26 cellular contexts compared by ENCODE assay signal in genomic region chr6:100614386-100614785, GRCh38.
"Had no signal": no experiment of that assay in that cellular context is flagged by ENCODE, and none has a peak within 500 bp of the region (broad histone marks: within the 10 kb centered on the region; RNA-seq: fewer than 3 reads in every experiment).

No MANE protein-coding gene starts in this region.

- H3K4me1 ChIP-seq: left ventricle myocardium inferior, neural progenitor cell, parathyroid adenoma, stomach, testis, thyroid gland, transverse colon, upper lobe of left lung, vagina had no signal

- H3K27me3 ChIP-seq: neural progenitor cell, neutrophil, stomach, testis, thyroid gland, transverse colon, upper lobe of left lung, vagina had no signal

- H3K27ac ChIP-seq: left ventricle myocardium inferior, neural progenitor cell, neutrophil, parathyroid adenoma, skin epidermis, stomach, testis, thyroid gland, transverse colon, upper lobe of left lung, vagina had no signal

- H3K9me3 ChIP-seq: left ventricle myocardium inferior, neutrophil, stomach, testis, thyroid gland, transverse colon, upper lobe of left lung, vagina had no signal

- H3K4me3 ChIP-seq: left ventricle myocardium inferior, lung, neural progenitor cell, skin epidermis, stomach, testis, thyroid gland, transverse colon, upper lobe of left lung, vagina had no signal

- DNase-seq: hypothalamus; immature natural killer cell; islet precursor cell; left ventricle myocardium inferior; mesendoderm; naive B cell; natural killer cell; nephron progenitor cell; occipital lobe; stimulated activated CD4-positive, alpha-beta T cell treated with anti-CD3 and anti-CD28 coated beads, Interleukin-12 subunit alpha, Interleukin-12 subunit beta, amount 100 ng/mL, for 4 hours; stimulated activated CD4-positive, alpha-beta T cell treated with anti-CD3 and anti-CD28 coated beads, Interleukin-15, amount 100 ng/mL, for 24 hours; stimulated activated CD4-positive, alpha-beta T cell treated with anti-CD3 and anti-CD28 coated beads, Interleukin-2, amount 100 ng/mL, for 24 hours; stimulated activated CD4-positive, alpha-beta T cell treated with anti-CD3 and anti-CD28 coated beads, Interleukin-4, amount 100 ng/mL, for 1 hour; stimulated activated naive B cell treated with anti-CD40 and anti-IgM and Interleukin-4, amounts not matched to agents 10 μg/mL and 1 μg/mL and 100 μg/mL, for 72 hours; stimulated activated naive CD8-positive, alpha-beta T cell treated with anti-CD3 and anti-CD28 coated beads, Interleukin-15, Interleukin-2, amounts not matched to agents 100 U/mL and 50 U/mL, for 24 hours; stomach; testis; thyroid gland; transverse colon had no signal

- H3K36me3 ChIP-seq: neutrophil, thyroid gland, transverse colon, vagina had no signal
